ENCODE assay signal across 21 cellular contexts in genomic region chr14:98226411-98226810, GRCh38.
DNase-seq lines count a peak whose midpoint lies in the region; ATAC-seq and TF ChIP-seq lines count a peak whose summit lies in the region.
"Had no signal": no experiment of that assay in that cellular context is flagged by ENCODE, and none has a peak within 500 bp of the region (broad histone marks: within the 10 kb centered on the region; RNA-seq: fewer than 3 reads in every experiment).

No MANE protein-coding gene starts in this region.

- no peak overlapping the region for H2BK120ac ChIP-seq in neuronal stem cell (ENCODE audit: low read depth, low read length)

- WGBS in neuronal stem cell (ENCODE audit: extremely low coverage in 2 of 2, insufficient read length in 2 of 2, insufficient replicate concordance in 1 of 2), 2 donors, result no CpG with 5 or more reads among the region's 8 CpGs
- WGBS in aorta, 2 donors, result 62 to 71% methylated on average over 8 of the region's 8 CpGs

- POLR2A ChIA-PET in activated CD8-positive, alpha-beta T cell treated with anti-CD3 and anti-CD28 coated beads for 36 hours (lab: Charles Lee), result interaction anchor here (0.6 to 1.4 kb wide), 3 partner anchors 16 to 51 kb away, joined by 3 to 6 read pairs (median 3); no protein-coding TSS in a partner anchor

- H3K27me3 ChIP-seq in neuronal stem cell (ENCODE audit: control insufficient read depth in 3 of 3, insufficient read depth in 3 of 3, low read depth in 1 of 3, low read length in 3 of 3), result no peaks in the 10 kb centered on the region
- H3K27me3 ChIP-seq in aorta (ENCODE audit: control insufficient read depth in 1 of 2, insufficient read depth in 2 of 2, low read length in 1 of 2), result no peaks in the 10 kb centered on the region

- H2AFZ ChIP-seq in neuronal stem cell (ENCODE audit: low read length), result no peak overlapping the region

- H3K4me1 ChIP-seq in neuronal stem cell (ENCODE audit: control insufficient read depth in 2 of 2, insufficient read depth in 1 of 2, low read depth in 1 of 2, low read length in 2 of 2) (no peaks in the 10 kb centered on the region), aorta (ENCODE audit: control insufficient read depth in 1 of 2, insufficient read depth in 2 of 2, low read length in 2 of 2) (no peaks in the 10 kb centered on the region)
- H3K4me1 ChIP-seq: Caco-2, prostate gland had no signal

- peaks cover 86% of the 10 kb centered on the region for H3K4me1 Mint-ChIP-seq in activated naive CD4-positive, alpha-beta T cell treated with anti-CD3 and anti-CD28 coated beads, Interleukin-2, amount 10 ng/mL, durations not matched to agents 7 days and 5 days
- H3K4me1 Mint-ChIP-seq in activated CD8-positive, alpha-beta T cell treated with anti-CD3 and anti-CD28 coated beads for 36 hours (ENCODE audit: low read depth), result peaks cover 78% of the 10 kb centered on the region

- H3K4ac ChIP-seq in neuronal stem cell (ENCODE audit: low read length), result no peak overlapping the region

- DNase-seq in activated naive CD4-positive, alpha-beta T cell treated with anti-CD3 and anti-CD28 coated beads, Interleukin-2, amount 10 ng/mL, durations not matched to agents 7 days and 5 days, result no peak
- no peak for DNase-seq in activated naive CD4-positive, alpha-beta T cell treated with Interleukin-2 at 50 U/mL for 16 hours
- peak; percentile 37 for DNase-seq in NCI-H128 (lab: John Stamatoyannopoulos, UW; ENCODE audit: unreplicated experiment)
- no peak for DNase-seq in activated CD8-positive, alpha-beta T cell treated with anti-CD3 and anti-CD28 coated beads for 36 hours
- DNase-seq in neuronal stem cell (ENCODE audit: low spot score), result no peak
- no peak for DNase-seq in stimulated activated CD8-positive, alpha-beta memory T cell treated with anti-CD3 and anti-CD28 coated beads, Interleukin-4, amount 100 ng/mL, for 48 hours
- DNase-seq in aorta, result no peak
- no peak for DNase-seq in glomerular visceral epithelial cell (ENCODE audit: extremely low spot score)
- DNase-seq: activated gamma-delta T cell; Caco-2; foreskin fibroblast; GDM1; mesenchymal stem cell; NK-92 treated with Interleukin-12 subunit alpha and Interleukin-12 subunit beta, amount 100 ng/mL, for 24 hours; RPMI8226; stimulated activated CD4-positive, alpha-beta T cell treated with anti-CD3 and anti-CD28 coated beads, Interleukin-2, amount 100 ng/mL, for 48 hours; substantia nigra had no signal

- H3K27ac ChIP-seq in neuronal stem cell (replicated peaks; ENCODE audit: low read length) (no peak overlapping the region), aorta (ENCODE audit: low read depth in 1 of 2, low read length in 2 of 2) (no peak overlapping the region)
- H3K27ac ChIP-seq: coronary artery, prostate gland had no signal

- H3K9ac ChIP-seq in neuronal stem cell (ENCODE audit: low read depth, low read length, poor library complexity), result no peak overlapping the region

- peak overlapping the region; percentile 32 for H2AK5ac ChIP-seq in neuronal stem cell (ENCODE audit: low read depth, low read length)

- peaks cover 3% of the 10 kb centered on the region for H3K9me3 Mint-ChIP-seq in activated naive CD4-positive, alpha-beta T cell treated with anti-CD3 and anti-CD28 coated beads, Interleukin-2, amount 10 ng/mL, durations not matched to agents 7 days and 5 days
- peaks cover 7% of the 10 kb centered on the region for H3K9me3 Mint-ChIP-seq in activated CD8-positive, alpha-beta T cell treated with anti-CD3 and anti-CD28 coated beads for 36 hours
- H3K9me3 Mint-ChIP-seq: nephron had no signal

- H3K23ac ChIP-seq in neuronal stem cell (ENCODE audit: low read depth, low read length, poor library complexity), result no peak overlapping the region

- no peak for ATAC-seq in activated CD8-positive, alpha-beta T cell treated with anti-CD3 and anti-CD28 coated beads for 36 hours
- ATAC-seq in aorta (ENCODE audit: low FRiP score), result no peak

- no peak overlapping the region for H4K8ac ChIP-seq in neuronal stem cell (ENCODE audit: low read depth, low read length)

- H3K4me3 ChIP-seq in neuronal stem cell (ENCODE audit: low read length in 2 of 2) (no peak overlapping the region), aorta (ENCODE audit: low read length in 2 of 2) (no peak overlapping the region)
- H3K4me3 ChIP-seq: coronary artery, prostate gland had no signal

- peak overlapping the region; percentile 89 for H3K27ac Mint-ChIP-seq in activated naive CD4-positive, alpha-beta T cell treated with anti-CD3 and anti-CD28 coated beads, Interleukin-2, amount 10 ng/mL, durations not matched to agents 7 days and 5 days
- H3K27ac Mint-ChIP-seq in activated CD8-positive, alpha-beta T cell treated with anti-CD3 and anti-CD28 coated beads for 36 hours, result peak overlapping the region; percentile 93

- no peaks in the 10 kb centered on the region for H3K27me3 Mint-ChIP-seq in activated naive CD4-positive, alpha-beta T cell treated with anti-CD3 and anti-CD28 coated beads, Interleukin-2, amount 10 ng/mL, durations not matched to agents 7 days and 5 days
- H3K27me3 Mint-ChIP-seq in activated CD8-positive, alpha-beta T cell treated with anti-CD3 and anti-CD28 coated beads for 36 hours, result no peaks in the 10 kb centered on the region

- no peak overlapping the region for H3K4me2 ChIP-seq in neuronal stem cell (ENCODE audit: insufficient read depth, low read length, poor library complexity, severe bottlenecking)

- CTCF ChIA-PET in activated naive CD4-positive, alpha-beta T cell treated with anti-CD3 and anti-CD28 coated beads, Interleukin-2, amount 10 ng/mL, durations not matched to agents 7 days and 5 days (lab: Charles Lee), result interaction anchor here (1.4 kb wide), 1 partner anchor 12 kb away, joined by 3 read pairs; no protein-coding TSS in a partner anchor
- CTCF ChIA-PET in activated CD8-positive, alpha-beta T cell treated with anti-CD3 and anti-CD28 coated beads for 36 hours (lab: Charles Lee), result interaction anchor here (1.1 to 2.4 kb wide), 6 partner anchors 8 to 87 kb away, joined by 3 to 17 read pairs (median 4); no protein-coding TSS in a partner anchor

- no peak overlapping the region for H4K91ac ChIP-seq in neuronal stem cell (ENCODE audit: low read depth, low read length, poor library complexity)

- H2BK12ac ChIP-seq in neuronal stem cell (ENCODE audit: low read length), result no peak overlapping the region

- no peak overlapping the region for H3K18ac ChIP-seq in neuronal stem cell (ENCODE audit: low read length)

- H3K36me3 ChIP-seq in neuronal stem cell (replicated peaks in 1 of 2; ENCODE audit: control insufficient read depth in 2 of 2, insufficient read depth in 2 of 2, low read length in 2 of 2) (no peaks in the 10 kb centered on the region), aorta (ENCODE audit: control insufficient read depth in 1 of 2, insufficient read depth in 2 of 2, low read length in 1 of 2) (no peaks in the 10 kb centered on the region)
- H3K36me3 ChIP-seq: prostate gland had no signal

- H3K36me3 Mint-ChIP-seq in activated naive CD4-positive, alpha-beta T cell treated with anti-CD3 and anti-CD28 coated beads, Interleukin-2, amount 10 ng/mL, durations not matched to agents 7 days and 5 days, result peaks cover 13% of the 10 kb centered on the region
- H3K36me3 Mint-ChIP-seq in activated CD8-positive, alpha-beta T cell treated with anti-CD3 and anti-CD28 coated beads for 36 hours (ENCODE audit: low read depth), result peaks cover 5% of the 10 kb centered on the region
- H3K36me3 Mint-ChIP-seq: brain had no signal

- intact Hi-C loops in activated CD8-positive, alpha-beta T cell treated with anti-CD3 and anti-CD28 coated beads for 36 hours (cut with micrococcal nuclease), result no loop called here
- intact Hi-C loops in aorta (cut with DNase I), result no loop called here

- no peak overlapping the region for H2BK5ac ChIP-seq in neuronal stem cell (ENCODE audit: low read length)

- TF ChIP-seq CTCF in activated CD8-positive, alpha-beta T cell treated with anti-CD3 and anti-CD28 coated beads for 36 hours (IDR thresholded peaks at IDR 0.05), result no peak

- H3K14ac ChIP-seq in neuronal stem cell (ENCODE audit: low read length), result no peak overlapping the region

- H3K9me3 ChIP-seq in neuronal stem cell (replicated peaks in 1 of 2; ENCODE audit: control insufficient read depth in 2 of 2, insufficient read depth in 1 of 2, low read depth in 1 of 2, low read length in 2 of 2) (no peaks in the 10 kb centered on the region), aorta (ENCODE audit: control insufficient read depth, low read length) (peaks cover 1% of the 10 kb centered on the region)
- H3K9me3 ChIP-seq: Caco-2, prostate gland had no signal

- no peak overlapping the region for H3K4me3 Mint-ChIP-seq in activated naive CD4-positive, alpha-beta T cell treated with anti-CD3 and anti-CD28 coated beads, Interleukin-2, amount 10 ng/mL, durations not matched to agents 7 days and 5 days
- H3K4me3 Mint-ChIP-seq in activated CD8-positive, alpha-beta T cell treated with anti-CD3 and anti-CD28 coated beads for 36 hours, result no peak overlapping the region
- H3K4me3 Mint-ChIP-seq: brain, nephron had no signal

- no peaks in the 10 kb centered on the region for H3K79me1 ChIP-seq in neuronal stem cell (ENCODE audit: low read depth, low read length)

- no peak overlapping the region for H2BK15ac ChIP-seq in neuronal stem cell (ENCODE audit: low read length)
